ENCODE assay signal across 23 cellular contexts in genomic region chr10:61891911-61892310, GRCh38.
"Had no signal": no experiment of that assay in that cellular context is flagged by ENCODE, and none has a peak within 500 bp of the region (broad histone marks: within the 10 kb centered on the region; RNA-seq: fewer than 3 reads in every experiment).

No MANE protein-coding gene starts in this region.

- ATAC-seq: PC-3, Right ventricle myocardium inferior had no signal

- H3K36me3 ChIP-seq: MG63, Peyer's patch, SJCRH30 had no signal

- DNase-seq: KBM-7, MG63, NCI-H1092, NCI-H1105 treated with DMSO at 0.1 percent for 48 hours, NCI-H1417 treated with DMSO at 0.1 percent for 48 hours, NCI-H146, NCI-H1694 treated with DMSO at 0.1 percent for 48 hours, NCI-H1930, NCI-H2081, NCI-H2171, NCI-H226, NCI-H446, NCI-H510A, NCI-H524 treated with DMSO at 0.1 percent for 48 hours, NCI-H69, NCI-H774, PC-3, Peyer's patch, SHP77 treated with DMSO at 0.1 percent for 48 hours, SJCRH30 had no signal

- H3K9me3 ChIP-seq: MG63, Peyer's patch, SJCRH30 had no signal

- H3K4me3 ChIP-seq: MG63, Peyer's patch, SJCRH30 had no signal

- H3K4me1 ChIP-seq: SJCRH30 had no signal

- FAIRE-seq: HTR-8/SVneo had no signal

- H3K27ac ChIP-seq: HL-60, Peyer's patch, SJCRH30 had no signal

- H3K27me3 ChIP-seq: MG63, Peyer's patch, SJCRH30 had no signal
